22 cellular contexts compared by ENCODE assay signal in the genomic region with DNA sequence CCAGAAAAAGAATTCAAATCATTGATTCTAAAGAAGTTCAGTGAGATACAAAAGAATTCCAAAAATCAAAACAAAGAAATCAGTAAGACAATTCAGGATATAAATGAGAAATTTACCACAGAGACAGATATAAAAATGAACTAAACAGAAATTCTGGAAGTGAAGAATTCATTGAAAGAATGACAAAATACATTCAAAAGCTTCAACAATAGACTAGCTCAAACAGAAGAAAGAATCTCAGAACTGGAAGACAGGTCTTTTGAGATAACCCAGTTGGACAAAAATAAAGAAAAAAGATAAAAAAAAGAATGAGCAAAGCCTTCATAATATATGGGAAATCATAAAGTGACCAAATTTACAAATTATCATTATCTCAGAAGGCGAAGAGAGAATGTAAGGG.
"Had no signal": no experiment of that assay in that cellular context is flagged by ENCODE, and none has a peak within 500 bp of the region (broad histone marks: within the 10 kb centered on the region; RNA-seq: fewer than 3 reads in every experiment).

No MANE protein-coding gene starts in this region.

- H3K27me3 ChIP-seq: heart right ventricle, neutrophil, sigmoid colon, testis, tibial nerve, upper lobe of right lung, vagina had no signal

- H3K36me3 ChIP-seq: heart right ventricle, neutrophil, sigmoid colon, tibial nerve, upper lobe of right lung, vagina had no signal

- H3K4me3 ChIP-seq: dorsolateral prefrontal cortex, heart right ventricle, mucosa of descending colon, sigmoid colon, skin epidermis, testis, tibial nerve, upper lobe of right lung, vagina had no signal

- H3K27ac ChIP-seq: dorsolateral prefrontal cortex, heart right ventricle, neutrophil, sigmoid colon, skin epidermis, testis, tibial nerve, upper lobe of right lung, vagina had no signal

- H3K27me3 Mint-ChIP-seq: naive thymus-derived CD8-positive, alpha-beta T cell; stimulated activated naive B cell treated with anti-CD40 and anti-IgM and Interleukin-4, amounts not matched to agents 10 μg/mL and 1 μg/mL and 100 μg/mL, for 72 hours; stimulated activated naive CD8-positive, alpha-beta T cell treated with anti-CD3 and anti-CD28 coated beads, Interleukin-15, amount 100 ng/mL, for 72 hours had no signal

- ATAC-seq: esophagus mucosa; heart right ventricle; left lobe of liver; mucosa of descending colon; naive thymus-derived CD8-positive, alpha-beta T cell; stimulated activated naive B cell treated with anti-CD40 and anti-IgM and Interleukin-4, amounts not matched to agents 10 μg/mL and 1 μg/mL and 100 μg/mL, for 72 hours; stimulated activated naive CD8-positive, alpha-beta T cell treated with anti-CD3 and anti-CD28 coated beads, Interleukin-15, amount 100 ng/mL, for 72 hours; upper lobe of right lung had no signal

- H3K27ac Mint-ChIP-seq: naive thymus-derived CD8-positive, alpha-beta T cell; stimulated activated naive B cell treated with anti-CD40 and anti-IgM and Interleukin-4, amounts not matched to agents 10 μg/mL and 1 μg/mL and 100 μg/mL, for 72 hours had no signal

- FAIRE-seq: frontal cortex had no signal

- H3K4me1 ChIP-seq: heart right ventricle, sigmoid colon, testis, tibial nerve, upper lobe of right lung, vagina had no signal

- DNase-seq: dorsolateral prefrontal cortex; effector CD8-positive, alpha-beta T cell; heart right ventricle; hypothalamus; islet precursor cell; mucosa of descending colon; naive thymus-derived CD8-positive, alpha-beta T cell; posterior cingulate gyrus; sigmoid colon; stimulated activated CD4-positive, alpha-beta T cell treated with anti-CD3 and anti-CD28 coated beads, Interleukin-2, amount 100 ng/mL, for 24 hours; stimulated activated CD4-positive, alpha-beta T cell treated with anti-CD3 and anti-CD28 coated beads, Interleukin-4, amount 100 ng/mL, for 4 hours; stimulated activated naive B cell treated with anti-CD40 and anti-IgM and Interleukin-4, amounts not matched to agents 10 μg/mL and 1 μg/mL and 100 μg/mL, for 72 hours; stimulated activated naive CD8-positive, alpha-beta T cell treated with anti-CD3 and anti-CD28 coated beads, Interleukin-15, amount 100 ng/mL, for 72 hours; testis; upper lobe of right lung had no signal

- H3K4me3 Mint-ChIP-seq: naive thymus-derived CD8-positive, alpha-beta T cell; stimulated activated naive B cell treated with anti-CD40 and anti-IgM and Interleukin-4, amounts not matched to agents 10 μg/mL and 1 μg/mL and 100 μg/mL, for 72 hours; stimulated activated naive CD8-positive, alpha-beta T cell treated with anti-CD3 and anti-CD28 coated beads, Interleukin-15, amount 100 ng/mL, for 72 hours had no signal

- H3K9me3 ChIP-seq: mucosa of descending colon, neutrophil, sigmoid colon, testis, upper lobe of right lung had no signal
